16 cellular contexts compared by ENCODE assay signal in genomic region chr13:113252516-113252915, GRCh38. TPM values are rescaled to one million over a fixed set of nuclear protein-coding genes. Genes with fewer than 3 reads are reported as not detected.
DNase-seq lines count a peak whose midpoint lies in the region; TF ChIP-seq lines count a peak whose summit lies in the region.
"Had no signal": no experiment of that assay in that cellular context is flagged by ENCODE, and none has a peak within 500 bp of the region (broad histone marks: within the 10 kb centered on the region; RNA-seq: fewer than 3 reads in every experiment).

No MANE protein-coding gene starts in this region.

- H3K9me3 Mint-ChIP-seq in endothelial cell (ENCODE audit: unreplicated experiment), result no peaks in the 10 kb centered on the region
- no peaks in the 10 kb centered on the region for H3K9me3 Mint-ChIP-seq in progenitor cell of endocrine pancreas (ENCODE audit: low read depth)
- H3K9me3 Mint-ChIP-seq: HFFc6 had no signal

- H3K27ac Mint-ChIP-seq in endothelial cell (ENCODE audit: unreplicated experiment) (no peak overlapping the region), progenitor cell of endocrine pancreas (peak overlapping the region; percentile 24)

- no peaks in the 10 kb centered on the region for H3K9me3 ChIP-seq in suprapubic skin
- no peaks in the 10 kb centered on the region for H3K9me3 ChIP-seq in spleen
- H3K9me3 ChIP-seq: HAP-1 had no signal

- no peak for TF ChIP-seq CTCF in endothelial cell (IDR thresholded peaks at IDR 0.05; ENCODE audit: unreplicated experiment)
- TF ChIP-seq CTCF in progenitor cell of endocrine pancreas (IDR thresholded peaks at IDR 0.05; ENCODE audit: unreplicated experiment), result no peak
- TF ChIP-seq CTCF in suprapubic skin (IDR thresholded peaks at IDR 0.05), result no peak
- TF ChIP-seq CTCF in spleen (IDR thresholded peaks at IDR 0.05 in 8 of 11, conservative IDR thresholded peaks at IDR 0.05 in 3 of 11), result no peak

- peak overlapping the region; percentile 8 for H3K4me3 Mint-ChIP-seq in endothelial cell (ENCODE audit: unreplicated experiment)
- H3K4me3 Mint-ChIP-seq in progenitor cell of endocrine pancreas (ENCODE audit: low read depth), result no peak overlapping the region
- H3K4me3 Mint-ChIP-seq: CD4-positive, alpha-beta memory T cell; HFFc6 had no signal

- no peak for TF ChIP-seq POLR2A in suprapubic skin (IDR thresholded peaks at IDR 0.05)
- TF ChIP-seq POLR2A in spleen (IDR thresholded peaks at IDR 0.05), result no peak

- H3K36me3 Mint-ChIP-seq in endothelial cell (ENCODE audit: low read depth, unreplicated experiment), result peaks cover 46% of the 10 kb centered on the region
- peaks cover 38% of the 10 kb centered on the region for H3K36me3 Mint-ChIP-seq in progenitor cell of endocrine pancreas (ENCODE audit: insufficient read depth)

- 87% methylated on average over 9 of the region's 9 CpGs for WGBS in suprapubic skin
- WGBS in spleen, 5 donors, result 88 to 93% (median 93%) methylated on average over 7 to 9 of the region's 9 CpGs

- DNase-seq in endothelial cell (ENCODE audit: low spot score), result no peak
- no peak for DNase-seq in progenitor cell of endocrine pancreas (ENCODE audit: low spot score, unreplicated experiment)
- peak; percentile 35 to 61 for DNase-seq in suprapubic skin (ENCODE audit: low spot score in 2 of 2)
- no peak for DNase-seq in HPDE6-E6E7 (ENCODE audit: extremely low spot score)
- DNase-seq in midbrain (lab: John Stamatoyannopoulos, UW), result no peak
- DNase-seq in spleen, result no peak
- DNase-seq: C1 segment of cervical spinal cord; Calu3; CD4-positive, alpha-beta memory T cell; COR-L47; DMS53; DMS79 treated with DMSO at 0.1 percent for 48 hours; GF-D8; GOT3; HFFc6 had no signal

- H3K4me1 ChIP-seq in suprapubic skin (no peaks in the 10 kb centered on the region), spleen (no peaks in the 10 kb centered on the region)
- H3K4me1 ChIP-seq: HAP-1 had no signal

- H3K27me3 Mint-ChIP-seq in endothelial cell (ENCODE audit: unreplicated experiment) (peaks cover 2% of the 10 kb centered on the region), progenitor cell of endocrine pancreas (no peaks in the 10 kb centered on the region)
- H3K27me3 Mint-ChIP-seq: CD4-positive, alpha-beta memory T cell had no signal

- intact Hi-C loops in spleen (cut with DNase I; ENCODE audit: low total_unique reads), result no loop called here

- no peak overlapping the region for H3K4me3 ChIP-seq in suprapubic skin
- no peak overlapping the region for H3K4me3 ChIP-seq in spleen
- H3K4me3 ChIP-seq: HAP-1 had no signal

- H3K27me3 ChIP-seq in suprapubic skin (no peaks in the 10 kb centered on the region), spleen (replicated peaks in 1 of 7) (no peaks in the 10 kb centered on the region)

- H3K27ac ChIP-seq in suprapubic skin, result no peak overlapping the region
- H3K27ac ChIP-seq in spleen, result no peak overlapping the region

- H3K4me1 Mint-ChIP-seq in endothelial cell (ENCODE audit: unreplicated experiment) (no peaks in the 10 kb centered on the region), progenitor cell of endocrine pancreas (ENCODE audit: low read depth) (no peaks in the 10 kb centered on the region)

- no peak for TF ChIP-seq EP300 in suprapubic skin (IDR thresholded peaks at IDR 0.05)

- H3K36me3 ChIP-seq in suprapubic skin (peaks cover 96% of the 10 kb centered on the region), spleen (peaks cover 0 to 100% (median 94%) of the 10 kb centered on the region in 6 donors)

RNA-seq across cellular contexts. Expression of gene CUL4A, which starts 43.1 kb away (rescaled TPM):
- total RNA-seq in endothelial cell (ENCODE audit: unreplicated experiment) (55.8 TPM), progenitor cell of endocrine pancreas (75.8 and 77.1 TPM in 2 replicates), suprapubic skin (100 to 1,000 TPM in 3 of 4 donors, 10 to 100 TPM in 1; 95.6 to 221 (median 119) TPM), spleen (10 to 100 TPM; 54.8 to 99.3 (median 70.1) TPM)
- 10 to 100 TPM; 24.4 to 35.6 (median 34.7) TPM for polyA plus RNA-seq in spleen

RNA-seq across cellular contexts. Expression of gene PCID2, which starts 44.0 kb away (rescaled TPM):
- total RNA-seq in endothelial cell (ENCODE audit: unreplicated experiment) (44.3 TPM), progenitor cell of endocrine pancreas (52.1 and 58.7 TPM in 2 replicates), suprapubic skin (10 to 100 TPM; 33.2 to 99.5 (median 49.5) TPM), spleen (10 to 100 TPM; 38.4 to 71.0 (median 49.9) TPM)
- 10 to 100 TPM; 34.3 to 45.6 (median 41.2) TPM for polyA plus RNA-seq in spleen

RNA-seq across cellular contexts. Expression of gene LAMP1, which starts 44.5 kb away (rescaled TPM):
- total RNA-seq in endothelial cell (ENCODE audit: unreplicated experiment), result 210 TPM
- total RNA-seq in progenitor cell of endocrine pancreas, result 107 and 111 TPM in 2 replicates
- total RNA-seq in suprapubic skin, result 100 to 1,000 TPM; 131 to 255 (median 222) TPM
- total RNA-seq in spleen, result 100 to 1,000 TPM; 114 to 210 (median 154) TPM
- polyA plus RNA-seq in spleen, result 10 to 100 TPM; 27.0 to 64.5 (median 41.7) TPM

Comparison
In these comparisons a context has a peak if more than half of its experiments do, and no peak if none do; other contexts are left out.
1. DNase-seq: peak in suprapubic skin (2 of 2); none in endothelial cell (single experiment), progenitor cell of endocrine pancreas (single experiment), HPDE6-E6E7 (single experiment), midbrain (single experiment) and spleen (single experiment).